8 cellular contexts compared by ENCODE assay signal in the genomic region with DNA sequence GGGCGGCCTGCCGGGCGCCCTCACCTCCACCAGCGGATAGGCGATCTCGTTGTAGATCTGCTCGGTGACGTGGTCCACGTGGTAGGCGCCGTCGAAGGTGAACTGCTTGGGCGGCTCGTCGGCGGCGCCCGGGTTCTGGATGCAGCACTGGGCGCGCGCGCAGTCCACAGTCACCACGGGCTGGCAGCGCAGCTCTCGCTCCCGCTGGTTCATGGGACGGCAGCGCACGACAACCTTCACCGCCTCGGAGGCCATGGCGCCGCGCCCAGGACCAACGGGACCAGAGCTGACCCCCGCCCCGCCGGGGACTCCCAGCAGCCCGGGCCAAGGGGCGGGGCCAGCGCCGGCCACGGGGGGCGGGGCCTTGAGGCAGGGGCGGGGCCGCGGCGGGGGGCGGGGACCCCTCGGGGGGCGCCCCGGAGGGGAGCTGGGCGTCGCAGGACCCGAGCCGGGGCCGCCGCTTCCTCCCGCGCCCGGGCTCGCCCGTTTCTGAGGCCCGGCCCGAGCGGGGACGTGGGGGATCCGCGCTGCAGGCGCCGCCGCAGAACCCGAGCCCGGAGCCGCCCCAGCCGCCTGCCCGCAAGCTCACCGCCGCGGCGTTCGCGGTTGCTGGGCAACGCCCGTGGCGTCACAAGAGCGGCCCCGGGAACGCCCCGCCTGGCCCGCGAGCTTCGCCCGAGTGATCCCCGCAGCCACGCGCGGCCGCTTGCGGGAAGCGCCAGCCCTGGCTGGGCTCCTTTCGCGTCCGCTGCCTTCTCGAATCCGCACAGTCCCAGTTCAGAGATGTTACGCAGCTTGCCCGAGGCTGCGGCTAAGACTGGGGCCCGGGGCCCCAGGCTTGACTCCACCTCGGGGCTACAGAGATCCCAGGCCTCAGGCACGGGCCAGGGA. TPM values are rescaled to one million over a fixed set of nuclear protein-coding genes. Genes with fewer than 3 reads are reported as not detected.
DNase-seq lines count a peak whose midpoint lies in the region; ATAC-seq and TF ChIP-seq lines count a peak whose summit lies in the region.

A gene (minus strand): TSS at position 556 of the 891 bp plus-strand sequence. CDS start 301 bp downstream, at position 255.

- H3K36me3 ChIP-seq in CD4-positive, alpha-beta memory T cell (ENCODE audit: insufficient read depth, low read length), result no peaks in the 10 kb centered on the region
- H3K36me3 ChIP-seq in adrenal gland (replicated peaks in 1 of 2) (no peaks in the 10 kb centered on the region), psoas muscle (ENCODE audit: insufficient read depth in 1 of 2, low read depth in 1 of 2) (no peaks in the 10 kb centered on the region)

- POLR2A ChIA-PET in CD4-positive, alpha-beta memory T cell (lab: Charles Lee; ENCODE audit: partially characterized antibody), result interaction anchor here (0.9 to 2.2 kb wide), 5 partner anchors 13 to 461 kb away, joined by 3 to 9 read pairs (median 6); a partner anchor contains a TSS
- POLR2A ChIA-PET in T-cell (lab: Charles Lee), result no interaction called here

- peaks cover 7% of the 10 kb centered on the region for H3K27me3 ChIP-seq in CD4-positive, alpha-beta memory T cell (ENCODE audit: insufficient read depth, low read length)
- no peaks in the 10 kb centered on the region for H3K27me3 ChIP-seq in adrenal gland
- peaks cover 0 to 29% (median 3%) of the 10 kb centered on the region in 3 donors for H3K27me3 ChIP-seq in psoas muscle (ENCODE audit: insufficient read depth in 3 of 3, low read length in 2 of 3)

- CTCF ChIA-PET in CD4-positive, alpha-beta memory T cell (lab: Charles Lee; ENCODE audit: partially characterized antibody), result interaction anchor here (1.0 to 2.2 kb wide), 2 partner anchors 10 to 56 kb away, joined by 3 to 8 read pairs; a partner anchor contains a TSS
- CTCF ChIA-PET in T-cell (lab: Charles Lee), result interaction anchor here in 1 of 2 donors (1.5 to 1.6 kb wide), 2 partner anchors 21 to 56 kb away, joined by 3 read pairs; a partner anchor contains a TSS

- no peak within 1 kb of the TSS for H3K27ac ChIP-seq in CD4-positive, alpha-beta memory T cell (ENCODE audit: low read depth, low read length)
- H3K27ac ChIP-seq in adrenal gland, result no peak within 1 kb of the TSS
- H3K27ac ChIP-seq in psoas muscle, result no peak within 1 kb of the TSS

- TF ChIP-seq POLR2A in adrenal gland (IDR thresholded peaks at IDR 0.05), result no peak

- H3K27ac Mint-ChIP-seq in CD4-positive, alpha-beta memory T cell, result peak within 1 kb of the TSS; percentile 43 to 87 (median 66)
- no peak within 1 kb of the TSS for H3K27ac Mint-ChIP-seq in T-cell

- H3K4me1 Mint-ChIP-seq in CD4-positive, alpha-beta memory T cell, result peaks cover 0 to 10% (median 6%) of the 10 kb centered on the region in 4 donors
- peaks cover 5 to 16% (median 12%) of the 10 kb centered on the region in 3 donors for H3K4me1 Mint-ChIP-seq in T-cell

- ATAC-seq in T-cell (replicated peaks in 1 of 4) (peak; percentile 72 to 87 (median 82)), left cardiac atrium (peak; percentile 90 to 92), psoas muscle (peak; percentile 68 to 87 (median 78)), HG03457 (IDR thresholded peaks at IDR 0.05; ENCODE audit: unreplicated experiment) (no peak), HG03108 (IDR thresholded peaks at IDR 0.05; ENCODE audit: unreplicated experiment) (no peak)

- H3K9me3 ChIP-seq in CD4-positive, alpha-beta memory T cell (ENCODE audit: control insufficient read depth in 1 of 2, low read length in 2 of 2), result no peaks in the 10 kb centered on the region
- H3K9me3 ChIP-seq in adrenal gland (replicated peaks in 1 of 3) (no peaks in the 10 kb centered on the region), psoas muscle (no peaks in the 10 kb centered on the region)

- no peaks in the 10 kb centered on the region for H3K36me3 Mint-ChIP-seq in CD4-positive, alpha-beta memory T cell
- no peaks in the 10 kb centered on the region for H3K36me3 Mint-ChIP-seq in T-cell

- H3K9me3 Mint-ChIP-seq in CD4-positive, alpha-beta memory T cell, result no peaks in the 10 kb centered on the region
- no peaks in the 10 kb centered on the region for H3K9me3 Mint-ChIP-seq in T-cell

- H3K27me3 Mint-ChIP-seq in CD4-positive, alpha-beta memory T cell, result peaks cover 9 to 15% of the 10 kb centered on the region in 2 donors
- peaks cover 20% of the 10 kb centered on the region in 2 donors for H3K27me3 Mint-ChIP-seq in T-cell

- TF ChIP-seq CTCF in adrenal gland (IDR thresholded peaks at IDR 0.05), result no peak
- TF ChIP-seq CTCF in psoas muscle (IDR thresholded peaks at IDR 0.05), result no peak

- WGBS in adrenal gland, 4 donors, result 0 to 3% (median 1%) methylated on average over 1 to 112 of the region's 112 CpGs
- 2 to 4% (median 2%) methylated on average over 66 to 111 of the region's 112 CpGs for WGBS in psoas muscle, 3 donors

- peak within 1 kb of the TSS; percentile 60 to 85 (median 70) for H3K4me3 Mint-ChIP-seq in CD4-positive, alpha-beta memory T cell
- peak within 1 kb of the TSS; percentile 66 to 74 (median 74) for H3K4me3 Mint-ChIP-seq in T-cell

- DNase-seq in CD4-positive, alpha-beta memory T cell, result peak; percentile 58 to 75 (median 68)
- DNase-seq in HK-2 (ENCODE audit: unreplicated experiment) (peak; percentile 77), T-cell (peak in 33 of 34 experiments; percentile 15 to 73 (median 52)), adrenal gland (peak; percentile 71 to 92 (median 83)), left cardiac atrium (peak; percentile 85), psoas muscle (peak; percentile 79 to 85)

- intact Hi-C loops in CD4-positive, alpha-beta memory T cell (cut with micrococcal nuclease), result loop anchor here (2.0 kb wide), 1 partner anchor 15 kb away; a partner anchor contains a TSS
- intact Hi-C loops in adrenal gland (cut with DNase I), result no loop called here
- intact Hi-C loops in left cardiac atrium (cut with DNase I), result no loop called here
- intact Hi-C loops in psoas muscle (cut with DNase I), result no loop called here

- H3K4me3 ChIP-seq in CD4-positive, alpha-beta memory T cell (ENCODE audit: low read length in 2 of 2), result peak within 1 kb of the TSS in 1 of 2 donors; percentile 18
- H3K4me3 ChIP-seq in adrenal gland (peak within 1 kb of the TSS in 2 of 4 donors; percentile 11 to 75), psoas muscle (peak within 1 kb of the TSS; percentile 59)

- H3K4me1 ChIP-seq in CD4-positive, alpha-beta memory T cell (ENCODE audit: insufficient read depth, low read length), result no peaks in the 10 kb centered on the region
- H3K4me1 ChIP-seq in adrenal gland (replicated peaks in 1 of 2) (peaks cover 0 to 5% of the 10 kb centered on the region in 2 donors), psoas muscle (no peaks in the 10 kb centered on the region)

RNA-seq across cellular contexts. Expression of the gene that starts here (rescaled TPM):
- total RNA-seq in CD4-positive, alpha-beta memory T cell, result not detected
- not detected for polyA plus RNA-seq in CD4-positive, alpha-beta memory T cell
- total RNA-seq in T-cell, result not detected
- total RNA-seq in adrenal gland, result 10 to 100 TPM; 23.6 to 66.9 (median 45.1) TPM
- 10 to 100 TPM; 10.7 to 22.9 (median 16.6) TPM for polyA plus RNA-seq in adrenal gland
- total RNA-seq in left cardiac atrium, result 1 to 10 TPM; 3.2 to 4.0 TPM
- 1 to 10 TPM; 1.1 to 3.4 (median 1.2) TPM for total RNA-seq in psoas muscle
- polyA plus RNA-seq in psoas muscle, result 1 to 10 TPM; 1.5 to 2.0 (median 1.7) TPM

Comparison
In these comparisons a context has a peak if more than half of its experiments do, and no peak if none do; other contexts are left out.
1. RNA of the gene that starts here (total RNA-seq): 23.6 to 66.9 TPM in adrenal gland; 3.2 to 4.0 TPM in left cardiac atrium, 1.1 to 3.4 TPM in psoas muscle, not detected in CD4-positive, alpha-beta memory T cell and not detected in T-cell; every median in the first group is over 4 times any median in the second.
2. Peak in DNase-seq in CD4-positive, alpha-beta memory T cell; RNA of the gene not detected or under 1 TPM.
3. Peak in DNase-seq and ATAC-seq in T-cell; RNA of the gene not detected or under 1 TPM.
4. H3K27ac Mint-ChIP-seq: peak in CD4-positive, alpha-beta memory T cell (7 of 7); none in T-cell (0 of 2).
5. ATAC-seq: peak in left cardiac atrium (2 of 2) and psoas muscle (4 of 4); none in HG03457 (single experiment) and HG03108 (single experiment).
6. Peak in every context shown above with its lines, with median percentiles within 50 percentile points of each other: DNase-seq.